ENCODE assay signal across 8 cellular contexts in the genomic region with DNA sequence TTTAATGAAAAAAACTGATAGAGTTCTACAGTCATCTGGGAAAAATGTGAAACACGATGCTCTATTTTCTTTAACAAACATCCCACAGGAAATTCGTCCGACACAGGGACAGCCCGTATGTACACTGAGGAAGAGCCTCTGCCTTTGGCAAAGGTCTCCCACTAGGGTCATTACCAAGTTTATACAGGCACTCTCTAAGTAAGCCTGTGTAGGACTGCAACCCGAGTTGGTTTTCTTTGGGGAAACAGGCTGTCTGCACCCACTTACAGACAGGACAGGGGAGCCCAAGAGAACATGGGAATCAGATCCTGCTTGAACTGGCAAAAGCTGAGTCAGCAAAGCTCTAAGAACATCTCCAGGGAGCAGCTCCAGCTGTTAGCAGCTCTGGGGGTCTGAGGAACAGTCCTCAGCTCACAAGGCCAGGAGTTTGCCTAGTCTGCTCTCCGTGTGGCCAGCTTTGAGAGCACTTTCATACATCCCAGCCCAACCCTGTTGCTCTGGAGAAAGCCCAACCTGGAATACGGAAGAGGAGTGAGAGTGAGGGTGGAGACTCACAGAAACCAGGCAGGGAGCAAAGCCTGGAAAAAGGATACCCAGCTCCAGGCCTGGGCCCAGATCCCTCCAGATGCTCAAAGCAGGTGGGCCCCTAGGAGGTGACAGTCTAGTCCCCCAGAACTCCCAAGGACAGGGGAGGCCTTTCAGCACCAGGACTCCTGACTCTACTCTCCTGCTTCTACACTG. TPM values are rescaled to one million over a fixed set of nuclear protein-coding genes. Genes with fewer than 3 reads are reported as not detected.
DNase-seq lines count a peak whose midpoint lies in the region; ATAC-seq, FAIRE-seq and TF ChIP-seq lines count a peak whose summit lies in the region.

No MANE protein-coding gene starts in this region.

- H3K4me3 Mint-ChIP-seq in activated naive CD4-positive, alpha-beta T cell treated with anti-CD3 and anti-CD28 coated beads for 36 hours = peak overlapping the region; percentile 100
- H3K4me3 Mint-ChIP-seq in mesothelial cell of epicardium = peak overlapping the region; percentile 80

- no peak for DNase-seq in activated naive CD4-positive, alpha-beta T cell treated with anti-CD3 and anti-CD28 coated beads for 36 hours
- no peak for DNase-seq in activated naive CD4-positive, alpha-beta T cell treated with anti-CD3 and anti-CD28 coated beads, Interleukin-2, amount 50 U/mL, for 16 hours
- DNase-seq in RWPE1 (ENCODE audit: low spot score) = peak; percentile 39
- no peak for DNase-seq in mesothelial cell of epicardium (ENCODE audit: low spot score in 2 of 2, unreplicated experiment in 2 of 2)
- no peak for DNase-seq in RCC 7860 (ENCODE audit: low spot score)

- 17% methylated on average over 7 of the region's 7 CpGs for WGBS in urinary bladder

- CTCF ChIA-PET in activated naive CD4-positive, alpha-beta T cell treated with anti-CD3 and anti-CD28 coated beads for 36 hours (lab: Charles Lee) = interaction anchor here (0.6 to 1.3 kb wide), 7 partner anchors 24 to 116 kb away, joined by 3 to 7 read pairs (median 3); no protein-coding TSS in a partner anchor
- CTCF ChIA-PET in RWPE1 (lab: Yijun Ruan, JAX) = interaction anchor here (0.7 to 0.9 kb wide), 2 partner anchors 18 to 107 kb away, joined by 3 to 4 read pairs; no protein-coding TSS in a partner anchor

- H3K36me3 Mint-ChIP-seq in activated naive CD4-positive, alpha-beta T cell treated with anti-CD3 and anti-CD28 coated beads for 36 hours (ENCODE audit: low read depth) = peaks cover 5% of the 10 kb centered on the region
- H3K36me3 Mint-ChIP-seq in mesothelial cell of epicardium = no peaks in the 10 kb centered on the region

- no peaks in the 10 kb centered on the region for H3K27me3 Mint-ChIP-seq in activated naive CD4-positive, alpha-beta T cell treated with anti-CD3 and anti-CD28 coated beads for 36 hours (ENCODE audit: low read depth)
- H3K27me3 Mint-ChIP-seq in mesothelial cell of epicardium (ENCODE audit: low read depth) = no peaks in the 10 kb centered on the region

- ATAC-seq in GM18520 (IDR thresholded peaks at IDR 0.05; ENCODE audit: unreplicated experiment) = no peak

- TF ChIP-seq CTCF in RWPE1 (conservative IDR thresholded peaks at IDR 0.05; ENCODE audit: low read depth) (no peak), mesothelial cell of epicardium (IDR thresholded peaks at IDR 0.05; ENCODE audit: unreplicated experiment) (no peak)

- no peaks in the 10 kb centered on the region for H3K9me3 Mint-ChIP-seq in activated naive CD4-positive, alpha-beta T cell treated with anti-CD3 and anti-CD28 coated beads for 36 hours
- H3K9me3 Mint-ChIP-seq in mesothelial cell of epicardium = no peaks in the 10 kb centered on the region

- POLR2A ChIA-PET in RWPE1 (lab: Yijun Ruan, JAX; ENCODE audit: low non-redundant PET) = no interaction called here

- no peaks in the 10 kb centered on the region for H3K27me3 ChIP-seq in endocrine pancreas (ENCODE audit: control insufficient read depth, insufficient read depth, low read length)

- peak overlapping the region; percentile 63 for H3K9ac ChIP-seq in endocrine pancreas (ENCODE audit: control insufficient read depth, insufficient read depth, low read length)

- intact Hi-C loops in activated naive CD4-positive, alpha-beta T cell treated with anti-CD3 and anti-CD28 coated beads for 36 hours (cut with micrococcal nuclease) = loop anchor here (2.0 to 10.0 kb wide), 2 partner anchors 27 to 1081 kb away; partner anchors contain the start of gene PSTPIP1

- H3K36me3 ChIP-seq in endocrine pancreas (ENCODE audit: control insufficient read depth, insufficient read depth, low read length) (no peaks in the 10 kb centered on the region), urinary bladder (ENCODE audit: insufficient read depth) (no peaks in the 10 kb centered on the region)

- H3K9me3 ChIP-seq in endocrine pancreas (ENCODE audit: control insufficient read depth, low read length) = no peaks in the 10 kb centered on the region

- H3K4me3 ChIP-seq in endocrine pancreas (ENCODE audit: control insufficient read depth, insufficient read depth, low read length) = peak overlapping the region; percentile 59
- H3K4me3 ChIP-seq in urinary bladder (ENCODE audit: low read depth, low read length) = peak overlapping the region; percentile 94

- peak overlapping the region; percentile 95 for H3K27ac Mint-ChIP-seq in activated naive CD4-positive, alpha-beta T cell treated with anti-CD3 and anti-CD28 coated beads for 36 hours
- peak overlapping the region; percentile 96 for H3K27ac Mint-ChIP-seq in mesothelial cell of epicardium

- no peak for FAIRE-seq in RCC 7860 (lab: Jason Lieb, UNC)

- peaks cover 5% of the 10 kb centered on the region for H3K4me1 ChIP-seq in endocrine pancreas (ENCODE audit: control insufficient read depth, insufficient read depth, low read length)
- H3K4me1 ChIP-seq in urinary bladder (ENCODE audit: insufficient read depth) = no peaks in the 10 kb centered on the region

- H3K27ac ChIP-seq in RWPE1 = peak overlapping the region; percentile 84
- peak overlapping the region; percentile 61 for H3K27ac ChIP-seq in urinary bladder (ENCODE audit: low read depth)

- peaks cover 53% of the 10 kb centered on the region for H3K4me1 Mint-ChIP-seq in activated naive CD4-positive, alpha-beta T cell treated with anti-CD3 and anti-CD28 coated beads for 36 hours (ENCODE audit: low read depth)
- peaks cover 37% of the 10 kb centered on the region for H3K4me1 Mint-ChIP-seq in mesothelial cell of epicardium

RNA-seq across cellular contexts. Expression of gene TBC1D2B, which starts 1.9 kb away (rescaled TPM):
- total RNA-seq in activated naive CD4-positive, alpha-beta T cell treated with anti-CD3 and anti-CD28 coated beads for 36 hours = 10 to 100 TPM; 57.1 to 60.3 TPM
- total RNA-seq in mesothelial cell of epicardium (33.8 to 39.8 TPM (median 38.5 TPM) in 3 replicates), urinary bladder (55.0 TPM)
- 31.6 TPM for polyA plus RNA-seq in urinary bladder

RNA-seq across cellular contexts. Expression of gene SH2D7, which starts 16.7 kb away (rescaled TPM):
- not detected for total RNA-seq in activated naive CD4-positive, alpha-beta T cell treated with anti-CD3 and anti-CD28 coated beads for 36 hours
- total RNA-seq in mesothelial cell of epicardium (not detected in 3 replicates), urinary bladder (not detected)
- not detected for polyA plus RNA-seq in urinary bladder

RNA-seq across cellular contexts. Expression of gene CIB2, which starts 55.6 kb away (rescaled TPM):
- total RNA-seq in activated naive CD4-positive, alpha-beta T cell treated with anti-CD3 and anti-CD28 coated beads for 36 hours = 1 to 10 TPM; 1.9 to 2.1 TPM
- 25.5 to 27.6 TPM (median 26.2 TPM) in 3 replicates for total RNA-seq in mesothelial cell of epicardium
- total RNA-seq in urinary bladder = 11.4 TPM
- 6.9 TPM for polyA plus RNA-seq in urinary bladder
